In the genomic region with DNA sequence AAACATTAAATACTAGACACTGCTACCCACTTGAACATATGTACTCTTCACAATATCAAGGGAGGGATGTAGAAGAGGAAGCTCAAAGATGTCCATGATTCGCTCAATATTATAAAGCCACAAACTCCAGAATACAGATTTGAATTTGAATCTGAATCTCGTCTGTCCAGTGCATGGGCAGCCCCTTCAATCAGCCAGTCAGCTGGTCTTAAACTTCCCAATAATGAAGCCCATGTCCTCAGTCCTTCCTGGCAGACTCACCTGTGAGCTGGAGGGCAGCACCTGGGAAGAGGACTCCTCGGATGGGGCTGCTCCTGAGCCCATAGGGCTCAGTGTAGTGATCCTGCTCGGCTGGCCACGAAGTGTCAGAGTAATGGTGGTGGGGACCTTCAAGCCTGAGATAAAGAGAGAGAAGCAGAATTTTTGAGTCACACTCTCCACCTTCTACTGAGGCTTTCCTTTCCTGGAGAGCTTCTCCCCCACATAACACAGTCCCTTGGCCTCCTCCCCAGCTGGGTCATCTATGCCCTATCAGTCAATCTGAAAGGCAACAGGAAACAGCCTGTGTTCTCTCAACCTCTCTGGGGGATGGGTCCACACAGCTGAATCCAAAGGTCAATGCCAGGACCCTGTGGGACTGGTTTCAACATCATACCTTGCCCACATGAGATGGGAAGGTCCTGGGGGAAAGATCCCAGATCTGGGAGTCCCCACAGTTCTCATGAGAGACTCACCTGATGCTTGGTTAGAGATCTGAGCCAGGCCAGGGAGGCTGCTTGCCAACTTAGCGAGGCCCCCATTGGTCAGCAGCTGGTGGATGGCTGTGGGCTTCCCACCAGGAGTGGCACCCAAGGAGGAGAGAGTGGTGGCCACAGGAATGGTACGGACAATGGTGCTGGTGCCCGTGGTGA, we compare ENCODE assay signal across 1 cellular context.
TF ChIP-seq lines count a peak whose summit lies in the region.

No MANE protein-coding gene starts in this region.

TF ChIP-seq in HepG2, 621 proteins besides CTCF, POLR2A, EP300 and RAD21 (continued from another document and continues in another):
- TF ChIP-seq, protein P1, sequence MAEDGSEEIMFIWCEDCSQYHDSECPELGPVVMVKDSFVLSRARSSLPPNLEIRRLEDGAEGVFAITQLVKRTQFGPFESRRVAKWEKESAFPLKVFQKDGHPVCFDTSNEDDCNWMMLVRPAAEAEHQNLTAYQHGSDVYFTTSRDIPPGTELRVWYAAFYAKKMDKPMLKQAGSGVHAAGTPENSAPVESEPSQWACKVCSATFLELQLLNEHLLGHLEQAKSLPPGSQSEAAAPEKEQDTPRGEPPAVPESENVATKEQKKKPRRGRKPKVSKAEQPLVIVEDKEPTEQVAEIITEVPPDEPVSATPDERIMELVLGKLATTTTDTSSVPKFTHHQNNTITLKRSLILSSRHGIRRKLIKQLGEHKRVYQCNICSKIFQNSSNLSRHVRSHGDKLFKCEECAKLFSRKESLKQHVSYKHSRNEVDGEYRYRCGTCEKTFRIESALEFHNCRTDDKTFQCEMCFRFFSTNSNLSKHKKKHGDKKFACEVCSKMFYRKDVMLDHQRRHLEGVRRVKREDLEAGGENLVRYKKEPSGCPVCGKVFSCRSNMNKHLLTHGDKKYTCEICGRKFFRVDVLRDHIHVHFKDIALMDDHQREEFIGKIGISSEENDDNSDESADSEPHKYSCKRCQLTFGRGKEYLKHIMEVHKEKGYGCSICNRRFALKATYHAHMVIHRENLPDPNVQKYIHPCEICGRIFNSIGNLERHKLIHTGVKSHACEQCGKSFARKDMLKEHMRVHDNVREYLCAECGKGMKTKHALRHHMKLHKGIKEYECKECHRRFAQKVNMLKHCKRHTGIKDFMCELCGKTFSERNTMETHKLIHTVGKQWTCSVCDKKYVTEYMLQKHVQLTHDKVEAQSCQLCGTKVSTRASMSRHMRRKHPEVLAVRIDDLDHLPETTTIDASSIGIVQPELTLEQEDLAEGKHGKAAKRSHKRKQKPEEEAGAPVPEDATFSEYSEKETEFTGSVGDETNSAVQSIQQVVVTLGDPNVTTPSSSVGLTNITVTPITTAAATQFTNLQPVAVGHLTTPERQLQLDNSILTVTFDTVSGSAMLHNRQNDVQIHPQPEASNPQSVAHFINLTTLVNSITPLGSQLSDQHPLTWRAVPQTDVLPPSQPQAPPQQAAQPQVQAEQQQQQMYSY (CRISPR knock-in tag; IDR thresholded peaks at IDR 0.05), result peak; percentile 64; the same call in 1 of the 2 replicates
- 0 out of 2 replicates have a peak, but pooled peaks have one; percentile 49 for TF ChIP-seq REL (CRISPR knock-in tag; conservative IDR thresholded peaks at IDR 0.05)
- no peak for TF ChIP-seq ZKSCAN1 (IDR thresholded peaks at IDR 0.05; ENCODE audit: low read length)
- no peak for TF ChIP-seq RAD51 (IDR thresholded peaks at IDR 0.05; ENCODE audit: borderline replicate concordance)
- TF ChIP-seq NAIF1 (CRISPR knock-in tag; IDR thresholded peaks at IDR 0.05; ENCODE audit: borderline replicate concordance), result no peak
- no peak for TF ChIP-seq SUZ12 (IDR thresholded peaks at IDR 0.05; ENCODE audit: low read depth, low read length)
- peak; percentile 89; the same call in 1 of the 2 replicates for TF ChIP-seq FOXC1 (CRISPR knock-in tag; IDR thresholded peaks at IDR 0.05; ENCODE audit: borderline replicate concordance)
- TF ChIP-seq, protein P2, sequence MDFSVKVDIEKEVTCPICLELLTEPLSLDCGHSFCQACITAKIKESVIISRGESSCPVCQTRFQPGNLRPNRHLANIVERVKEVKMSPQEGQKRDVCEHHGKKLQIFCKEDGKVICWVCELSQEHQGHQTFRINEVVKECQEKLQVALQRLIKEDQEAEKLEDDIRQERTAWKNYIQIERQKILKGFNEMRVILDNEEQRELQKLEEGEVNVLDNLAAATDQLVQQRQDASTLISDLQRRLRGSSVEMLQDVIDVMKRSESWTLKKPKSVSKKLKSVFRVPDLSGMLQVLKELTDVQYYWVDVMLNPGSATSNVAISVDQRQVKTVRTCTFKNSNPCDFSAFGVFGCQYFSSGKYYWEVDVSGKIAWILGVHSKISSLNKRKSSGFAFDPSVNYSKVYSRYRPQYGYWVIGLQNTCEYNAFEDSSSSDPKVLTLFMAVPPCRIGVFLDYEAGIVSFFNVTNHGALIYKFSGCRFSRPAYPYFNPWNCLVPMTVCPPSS (IDR thresholded peaks at IDR 0.05), result no peak
- peak; percentile 53; the same call in 1 of the 2 replicates for TF ChIP-seq KAT8 (CRISPR knock-in tag; IDR thresholded peaks at IDR 0.05)
- TF ChIP-seq MATR3 (CRISPR knock-in tag; IDR thresholded peaks at IDR 0.05), result no peak
- TF ChIP-seq GABPA (IDR thresholded peaks at IDR 0.05; ENCODE audit: low read depth, low read length), result no peak
- peak; percentile 74 for TF ChIP-seq GABPA (CRISPR knock-in tag; IDR thresholded peaks at IDR 0.05; ENCODE audit: low read depth)
- TF ChIP-seq TCF7 (IDR thresholded peaks at IDR 0.05; ENCODE audit: low read depth), result no peak
- peak; percentile 84; the same call in 1 of the 2 replicates for TF ChIP-seq FOXK1 (CRISPR knock-in tag; IDR thresholded peaks at IDR 0.05; ENCODE audit: borderline replicate concordance, low read depth)
- TF ChIP-seq ATF1 (CRISPR knock-in tag; IDR thresholded peaks at IDR 0.05), result no peak
- no peak for TF ChIP-seq ZNF431 (CRISPR knock-in tag; IDR thresholded peaks at IDR 0.05; ENCODE audit: borderline replicate concordance, low read depth)
- no peak for TF ChIP-seq ZNF564 (CRISPR knock-in tag; IDR thresholded peaks at IDR 0.05)
- no peak for TF ChIP-seq ZNF768 (CRISPR knock-in tag; IDR thresholded peaks at IDR 0.05)
- no peak for TF ChIP-seq FOXP1 (IDR thresholded peaks at IDR 0.05)
- TF ChIP-seq FOXP1 (CRISPR knock-in tag; IDR thresholded peaks at IDR 0.05), result peak; percentile 87
- TF ChIP-seq, protein P3, sequence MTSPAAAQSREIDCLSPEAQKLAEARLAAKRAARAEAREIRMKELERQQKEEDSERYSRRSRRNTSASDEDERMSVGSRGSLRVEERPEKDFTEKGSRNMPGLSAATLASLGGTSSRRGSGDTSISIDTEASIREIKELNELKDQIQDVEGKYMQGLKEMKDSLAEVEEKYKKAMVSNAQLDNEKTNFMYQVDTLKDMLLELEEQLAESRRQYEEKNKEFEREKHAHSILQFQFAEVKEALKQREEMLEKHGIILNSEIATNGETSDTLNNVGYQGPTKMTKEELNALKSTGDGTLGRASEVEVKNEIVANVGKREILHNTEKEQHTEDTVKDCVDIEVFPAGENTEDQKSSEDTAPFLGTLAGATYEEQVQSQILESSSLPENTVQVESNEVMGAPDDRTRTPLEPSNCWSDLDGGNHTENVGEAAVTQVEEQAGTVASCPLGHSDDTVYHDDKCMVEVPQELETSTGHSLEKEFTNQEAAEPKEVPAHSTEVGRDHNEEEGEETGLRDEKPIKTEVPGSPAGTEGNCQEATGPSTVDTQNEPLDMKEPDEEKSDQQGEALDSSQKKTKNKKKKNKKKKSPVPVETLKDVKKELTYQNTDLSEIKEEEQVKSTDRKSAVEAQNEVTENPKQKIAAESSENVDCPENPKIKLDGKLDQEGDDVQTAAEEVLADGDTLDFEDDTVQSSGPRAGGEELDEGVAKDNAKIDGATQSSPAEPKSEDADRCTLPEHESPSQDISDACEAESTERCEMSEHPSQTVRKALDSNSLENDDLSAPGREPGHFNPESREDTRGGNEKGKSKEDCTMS (CRISPR knock-in tag; conservative IDR thresholded peaks at IDR 0.05), result no peak
- TF ChIP-seq ZNF710 (CRISPR knock-in tag; IDR thresholded peaks at IDR 0.05; ENCODE audit: borderline replicate concordance), result no peak; the same call in 1 of the 2 replicates
- peak; percentile 88 for TF ChIP-seq HOXA3 (CRISPR knock-in tag; IDR thresholded peaks at IDR 0.05)
- no peak for TF ChIP-seq BORCS8-MEF2B (CRISPR knock-in tag; IDR thresholded peaks at IDR 0.05)
- no peak for TF ChIP-seq ZNF672 (CRISPR knock-in tag; IDR thresholded peaks at IDR 0.05)
- TF ChIP-seq RBAK (CRISPR knock-in tag; IDR thresholded peaks at IDR 0.05), result no peak
- TF ChIP-seq THAP7 (CRISPR knock-in tag; IDR thresholded peaks at IDR 0.05), result no peak
- TF ChIP-seq ZNF33A (CRISPR knock-in tag; IDR thresholded peaks at IDR 0.05; ENCODE audit: borderline replicate concordance), result no peak
- no peak for TF ChIP-seq SETDB1 (CRISPR knock-in tag; IDR thresholded peaks at IDR 0.05; ENCODE audit: borderline replicate concordance)
- peak; percentile 93 to 95 for TF ChIP-seq NR2F1 (CRISPR knock-in tag; IDR thresholded peaks at IDR 0.05)
- no peak; the same call in 1 of the 2 replicates for TF ChIP-seq KDM5A (IDR thresholded peaks at IDR 0.05; ENCODE audit: borderline replicate concordance, low read length)
- no peak for TF ChIP-seq TCF12 (IDR thresholded peaks at IDR 0.05)
- TF ChIP-seq TCF12 (CRISPR knock-in tag; IDR thresholded peaks at IDR 0.05), result no peak
- TF ChIP-seq ARNT (IDR thresholded peaks at IDR 0.05), result no peak
- TF ChIP-seq ZNF570 (CRISPR knock-in tag; IDR thresholded peaks at IDR 0.05; ENCODE audit: borderline replicate concordance), result no peak
- no peak for TF ChIP-seq HOXA9 (CRISPR knock-in tag; IDR thresholded peaks at IDR 0.05; ENCODE audit: borderline replicate concordance)
- TF ChIP-seq JUND (CRISPR knock-in tag; IDR thresholded peaks at IDR 0.05), result 0 out of 2 replicates have a peak, but pooled peaks have one; percentile 31
- peak in 1 of 2 experiments; percentile 63; a peak in 1 of 4 replicates for TF ChIP-seq ATF4 (CRISPR knock-in tag; IDR thresholded peaks at IDR 0.05)
- no peak for TF ChIP-seq KAT7 (CRISPR knock-in tag; IDR thresholded peaks at IDR 0.05; ENCODE audit: borderline replicate concordance)
- TF ChIP-seq ZBTB38 (CRISPR knock-in tag; IDR thresholded peaks at IDR 0.05), result no peak; the same call in 1 of the 2 replicates
- TF ChIP-seq CBX2 (IDR thresholded peaks at IDR 0.05; ENCODE audit: low read depth, low read length), result no peak
- no peak for TF ChIP-seq CBX2 (CRISPR knock-in tag; IDR thresholded peaks at IDR 0.05; ENCODE audit: low read depth)
- no peak for TF ChIP-seq ZKSCAN5 (CRISPR knock-in tag; IDR thresholded peaks at IDR 0.05)
- 0 out of 2 replicates have a peak, but pooled peaks have one; percentile 82 for TF ChIP-seq SMAD3 (CRISPR knock-in tag; IDR thresholded peaks at IDR 0.05)
- peak; percentile 83 for TF ChIP-seq XRCC5 (optimal IDR thresholded peaks at IDR 0.05; ENCODE audit: low read length)
- peak; percentile 43; the same call in 1 of the 2 replicates for TF ChIP-seq YEATS2 (CRISPR knock-in tag; IDR thresholded peaks at IDR 0.05; ENCODE audit: borderline replicate concordance)
- TF ChIP-seq ZNF703 (CRISPR knock-in tag; IDR thresholded peaks at IDR 0.05; ENCODE audit: borderline replicate concordance), result no peak
- TF ChIP-seq, protein P4, sequence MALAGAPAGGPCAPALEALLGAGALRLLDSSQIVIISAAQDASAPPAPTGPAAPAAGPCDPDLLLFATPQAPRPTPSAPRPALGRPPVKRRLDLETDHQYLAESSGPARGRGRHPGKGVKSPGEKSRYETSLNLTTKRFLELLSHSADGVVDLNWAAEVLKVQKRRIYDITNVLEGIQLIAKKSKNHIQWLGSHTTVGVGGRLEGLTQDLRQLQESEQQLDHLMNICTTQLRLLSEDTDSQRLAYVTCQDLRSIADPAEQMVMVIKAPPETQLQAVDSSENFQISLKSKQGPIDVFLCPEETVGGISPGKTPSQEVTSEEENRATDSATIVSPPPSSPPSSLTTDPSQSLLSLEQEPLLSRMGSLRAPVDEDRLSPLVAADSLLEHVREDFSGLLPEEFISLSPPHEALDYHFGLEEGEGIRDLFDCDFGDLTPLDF (CRISPR knock-in tag; IDR thresholded peaks at IDR 0.05), result no peak
- TF ChIP-seq TBX3 (IDR thresholded peaks at IDR 0.05; ENCODE audit: borderline replicate concordance), result no peak
- no peak for TF ChIP-seq ZNF225 (CRISPR knock-in tag; IDR thresholded peaks at IDR 0.05)
- no peak for TF ChIP-seq RBM22 (optimal IDR thresholded peaks at IDR 0.05; ENCODE audit: low read length)
- peak; percentile 61; the same call in 1 of the 2 replicates for TF ChIP-seq ZNF543 (CRISPR knock-in tag; IDR thresholded peaks at IDR 0.05)
- TF ChIP-seq ZNF24 (IDR thresholded peaks at IDR 0.05), result no peak
- TF ChIP-seq, protein P5, sequence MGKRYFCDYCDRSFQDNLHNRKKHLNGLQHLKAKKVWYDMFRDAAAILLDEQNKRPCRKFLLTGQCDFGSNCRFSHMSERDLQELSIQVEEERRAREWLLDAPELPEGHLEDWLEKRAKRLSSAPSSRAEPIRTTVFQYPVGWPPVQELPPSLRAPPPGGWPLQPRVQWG (CRISPR knock-in tag; IDR thresholded peaks at IDR 0.05; ENCODE audit: borderline replicate concordance, low read depth), result no peak
- TF ChIP-seq ZNF44 (CRISPR knock-in tag; IDR thresholded peaks at IDR 0.05), result no peak
- no peak for TF ChIP-seq ZNF121 (CRISPR knock-in tag; IDR thresholded peaks at IDR 0.05)
- TF ChIP-seq SP140L (CRISPR knock-in tag; IDR thresholded peaks at IDR 0.05; ENCODE audit: borderline replicate concordance), result no peak
- no peak for TF ChIP-seq SRSF1 (optimal IDR thresholded peaks at IDR 0.05; ENCODE audit: low read depth, low read length)
- TF ChIP-seq ZNF777 (CRISPR knock-in tag; IDR thresholded peaks at IDR 0.05), result no peak
- no peak for TF ChIP-seq ZNF138 (CRISPR knock-in tag; IDR thresholded peaks at IDR 0.05; ENCODE audit: low read depth)
